In genomic region chr21:44837537-44837936, GRCh38 we compare ENCODE assay signal across 2 cellular contexts.
TF ChIP-seq lines count a peak whose summit lies in the region.

No MANE protein-coding gene starts in this region.

TF ChIP-seq in GM23338, 12 proteins besides CTCF, POLR2A, EP300 and RAD21:
- TF ChIP-seq NANOG (IDR thresholded peaks at IDR 0.05; ENCODE audit: borderline replicate concordance) (no peak), JUNB (IDR thresholded peaks at IDR 0.05; ENCODE audit: unreplicated experiment) (no peak), CREB1 (CRISPR knock-in tag; IDR thresholded peaks at IDR 0.05; ENCODE audit: low read depth) (no peak)
- TF ChIP-seq, protein P1, sequence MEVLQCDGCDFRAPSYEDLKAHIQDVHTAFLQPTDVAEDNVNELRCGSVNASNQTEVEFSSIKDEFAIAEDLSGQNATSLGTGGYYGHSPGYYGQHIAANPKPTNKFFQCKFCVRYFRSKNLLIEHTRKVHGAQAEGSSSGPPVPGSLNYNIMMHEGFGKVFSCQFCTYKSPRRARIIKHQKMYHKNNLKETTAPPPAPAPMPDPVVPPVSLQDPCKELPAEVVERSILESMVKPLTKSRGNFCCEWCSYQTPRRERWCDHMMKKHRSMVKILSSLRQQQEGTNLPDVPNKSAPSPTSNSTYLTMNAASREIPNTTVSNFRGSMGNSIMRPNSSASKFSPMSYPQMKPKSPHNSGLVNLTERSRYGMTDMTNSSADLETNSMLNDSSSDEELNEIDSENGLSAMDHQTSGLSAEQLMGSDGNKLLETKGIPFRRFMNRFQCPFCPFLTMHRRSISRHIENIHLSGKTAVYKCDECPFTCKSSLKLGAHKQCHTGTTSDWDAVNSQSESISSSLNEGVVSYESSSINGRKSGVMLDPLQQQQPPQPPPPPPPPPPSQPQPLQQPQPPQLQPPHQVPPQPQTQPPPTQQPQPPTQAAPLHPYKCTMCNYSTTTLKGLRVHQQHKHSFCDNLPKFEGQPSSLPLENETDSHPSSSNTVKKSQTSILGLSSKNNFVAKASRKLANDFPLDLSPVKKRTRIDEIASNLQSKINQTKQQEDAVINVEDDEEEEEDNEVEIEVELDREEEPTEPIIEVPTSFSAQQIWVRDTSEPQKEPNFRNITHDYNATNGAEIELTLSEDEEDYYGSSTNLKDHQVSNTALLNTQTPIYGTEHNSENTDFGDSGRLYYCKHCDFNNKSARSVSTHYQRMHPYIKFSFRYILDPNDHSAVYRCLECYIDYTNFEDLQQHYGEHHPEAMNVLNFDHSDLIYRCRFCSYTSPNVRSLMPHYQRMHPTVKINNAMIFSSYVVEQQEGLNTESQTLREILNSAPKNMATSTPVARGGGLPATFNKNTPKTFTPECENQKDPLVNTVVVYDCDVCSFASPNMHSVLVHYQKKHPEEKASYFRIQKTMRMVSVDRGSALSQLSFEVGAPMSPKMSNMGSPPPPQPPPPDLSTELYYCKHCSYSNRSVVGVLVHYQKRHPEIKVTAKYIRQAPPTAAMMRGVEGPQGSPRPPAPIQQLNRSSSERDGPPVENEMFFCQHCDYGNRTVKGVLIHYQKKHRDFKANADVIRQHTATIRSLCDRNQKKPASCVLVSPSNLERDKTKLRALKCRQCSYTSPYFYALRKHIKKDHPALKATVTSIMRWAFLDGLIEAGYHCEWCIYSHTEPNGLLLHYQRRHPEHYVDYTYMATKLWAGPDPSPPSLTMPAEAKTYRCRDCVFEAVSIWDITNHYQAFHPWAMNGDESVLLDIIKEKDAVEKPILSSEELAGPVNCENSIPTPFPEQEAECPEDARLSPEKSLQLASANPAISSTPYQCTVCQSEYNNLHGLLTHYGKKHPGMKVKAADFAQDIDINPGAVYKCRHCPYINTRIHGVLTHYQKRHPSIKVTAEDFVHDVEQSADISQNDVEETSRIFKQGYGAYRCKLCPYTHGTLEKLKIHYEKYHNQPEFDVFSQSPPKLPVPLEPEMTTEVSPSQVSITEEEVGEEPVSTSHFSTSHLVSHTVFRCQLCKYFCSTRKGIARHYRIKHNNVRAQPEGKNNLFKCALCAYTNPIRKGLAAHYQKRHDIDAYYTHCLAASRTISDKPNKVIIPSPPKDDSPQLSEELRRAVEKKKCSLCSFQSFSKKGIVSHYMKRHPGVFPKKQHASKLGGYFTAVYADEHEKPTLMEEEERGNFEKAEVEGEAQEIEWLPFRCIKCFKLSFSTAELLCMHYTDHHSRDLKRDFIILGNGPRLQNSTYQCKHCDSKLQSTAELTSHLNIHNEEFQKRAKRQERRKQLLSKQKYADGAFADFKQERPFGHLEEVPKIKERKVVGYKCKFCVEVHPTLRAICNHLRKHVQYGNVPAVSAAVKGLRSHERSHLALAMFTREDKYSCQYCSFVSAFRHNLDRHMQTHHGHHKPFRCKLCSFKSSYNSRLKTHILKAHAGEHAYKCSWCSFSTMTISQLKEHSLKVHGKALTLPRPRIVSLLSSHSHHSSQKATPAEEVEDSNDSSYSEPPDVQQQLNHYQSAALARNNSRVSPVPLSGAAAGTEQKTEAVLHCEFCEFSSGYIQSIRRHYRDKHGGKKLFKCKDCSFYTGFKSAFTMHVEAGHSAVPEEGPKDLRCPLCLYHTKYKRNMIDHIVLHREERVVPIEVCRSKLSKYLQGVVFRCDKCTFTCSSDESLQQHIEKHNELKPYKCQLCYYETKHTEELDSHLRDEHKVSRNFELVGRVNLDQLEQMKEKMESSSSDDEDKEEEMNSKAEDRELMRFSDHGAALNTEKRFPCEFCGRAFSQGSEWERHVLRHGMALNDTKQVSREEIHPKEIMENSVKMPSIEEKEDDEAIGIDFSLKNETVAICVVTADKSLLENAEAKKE (CRISPR knock-in tag; IDR thresholded peaks at IDR 0.05), result no peak

TF ChIP-seq in H1, 55 proteins besides CTCF, POLR2A, EP300 and RAD21:
- TF ChIP-seq CREB1 (IDR thresholded peaks at IDR 0.05) (no peak), SAP30 (IDR thresholded peaks at IDR 0.05; ENCODE audit: insufficient read depth, insufficient replicate concordance, low read length) (no peak), TEAD4 (IDR thresholded peaks at IDR 0.05; ENCODE audit: low read depth, low read length) (no peak), CHD2 (IDR thresholded peaks at IDR 0.05; ENCODE audit: low read length) (no peak), GTF2F1 (IDR thresholded peaks at IDR 0.05; ENCODE audit: borderline replicate concordance, low read depth, low read length) (no peak), MAX (IDR thresholded peaks at IDR 0.05) (no peak), TAF1 (IDR thresholded peaks at IDR 0.05; ENCODE audit: low read depth, low read length) (no peak), USF2 (IDR thresholded peaks at IDR 0.05; ENCODE audit: low read length) (no peak), MAFK (IDR thresholded peaks at IDR 0.05; ENCODE audit: low read depth, low read length) (no peak), NANOG (IDR thresholded peaks at IDR 0.05; ENCODE audit: insufficient read depth, low read depth, low read length, poor library complexity, severe bottlenecking) (no peak), HDAC2 (IDR thresholded peaks at IDR 0.05; ENCODE audit: borderline replicate concordance in 1 of 2, low read depth in 2 of 2, low read length in 2 of 2) (no peak)
